ENCODE assay signal across 8 cellular contexts in genomic region chr13:67229438-67230242, GRCh38. TPM values are rescaled to one million over a fixed set of nuclear protein-coding genes. Genes with fewer than 3 reads are reported as not detected.
A peak's percentile ranks its signal among the peaks of the same experiment; 100 is the strongest.
DNase-seq lines count a peak whose midpoint lies in the region; ATAC-seq and FAIRE-seq lines count a peak whose summit lies in the region.

No MANE protein-coding gene starts in this region.

- in situ Hi-C loops in GM23248 (cut with MboI) = loop anchor here (25.0 kb wide), 1 partner anchor 1567 kb away; no protein-coding TSS in a partner anchor

- H3K27me3 ChIP-seq in GM23248 (replicated peaks; ENCODE audit: insufficient read depth) (no peaks in the 10 kb centered on the region), SJSA1 (replicated peaks) (no peaks in the 10 kb centered on the region)

- ATAC-seq in HG02885 (IDR thresholded peaks at IDR 0.05; ENCODE audit: poor library complexity, unreplicated experiment) (no peak), HG03108 (IDR thresholded peaks at IDR 0.05; ENCODE audit: unreplicated experiment) (no peak)

- H3K36me3 ChIP-seq in GM23248 (ENCODE audit: low read depth) (no peaks in the 10 kb centered on the region), SJSA1 (no peaks in the 10 kb centered on the region)

- peak overlapping the region; percentile 46 for H3K9ac ChIP-seq in GM23248

- H3F3A ChIP-seq in GM23248 (ENCODE audit: insufficient read depth) = 0 out of 2 replicates have a peak, but pooled peaks cover 4% of the 10 kb centered on the region

- H3K79me2 ChIP-seq in GM23248 (ENCODE audit: insufficient read depth) = no peaks in the 10 kb centered on the region

- H3K4me1 ChIP-seq in GM23248 (ENCODE audit: insufficient read depth) = peaks cover 7% of the 10 kb centered on the region; the same call in 1 of the 2 replicates
- no peaks in the 10 kb centered on the region for H3K4me1 ChIP-seq in SJSA1 (replicated peaks)

- peak; percentile 23 for DNase-seq in ELF-1 (ENCODE audit: low read depth, low spot score)
- DNase-seq in GM23248 = peak; percentile 36
- no peak for DNase-seq in SJSA1 (ENCODE audit: low read depth in 1 of 2, low spot score in 2 of 2)
- DNase-seq in glomerular visceral epithelial cell (ENCODE audit: extremely low spot score) = peak; percentile 18
- DNase-seq in skeletal muscle cell (ENCODE audit: low read depth) = no peak
- no peak for DNase-seq in GM19239 (ENCODE audit: insufficient read length, low spot score)

- H2AFZ ChIP-seq in GM23248 = peak overlapping the region; percentile 98

- H3K4me2 ChIP-seq in GM23248 (ENCODE audit: unreplicated experiment) = peak overlapping the region; percentile 90

- no peaks in the 10 kb centered on the region for H4K20me1 ChIP-seq in GM23248 (ENCODE audit: insufficient read depth)

- no peak for FAIRE-seq in GM19239 (lab: Jason Lieb, UNC)

- H3K27ac ChIP-seq in GM23248 = no peak overlapping the region
- H3K27ac ChIP-seq in SJSA1 = no peak overlapping the region

- no peaks in the 10 kb centered on the region for H3K9me3 ChIP-seq in GM23248 (ENCODE audit: low read depth)
- H3K9me3 ChIP-seq in SJSA1 (replicated peaks) = no peaks in the 10 kb centered on the region

- WGBS in GM23248 (ENCODE audit: low coverage in 1 of 2, low lambda C conversion rate in 2 of 2, missing lambda C conversion rate in 2 of 2), 2 experiments = 9 to 11% methylated on average over 19 of the region's 19 CpGs

- H3K4me3 ChIP-seq in GM23248 = peak overlapping the region; percentile 83
- H3K4me3 ChIP-seq in SJSA1 = peak overlapping the region; percentile 61
- H3K4me3 ChIP-seq in skeletal muscle cell (ENCODE audit: low read depth, low read length) = peak overlapping the region; percentile 99

- no peaks in the 10 kb centered on the region for H3K9me2 ChIP-seq in GM23248 (ENCODE audit: insufficient read depth)

RNA-seq across cellular contexts. Expression of gene PCDH9, which starts 0.5 kb away (rescaled TPM):
- total RNA-seq in GM23248 (2014; rRNA removed; shearing (Covaris generic)) = 0.76 and 1.4 TPM in 2 replicates
- polyA plus RNA-seq in GM23248 (2016; fragmentation: Nextera tagmentation; extraction: Ambion mirVana) = 0.39 and 0.56 TPM in 2 replicates
- 1.1 and 2.2 TPM in 2 replicates for total RNA-seq in SJSA1 (2014; rRNA removed; shearing (Covaris generic))

Comparison
In these comparisons a context has a peak if more than half of its experiments do, and no peak if none do; other contexts are left out.
1. DNase-seq: peak in ELF-1 (single experiment), GM23248 (single experiment) and glomerular visceral epithelial cell (single experiment); none in SJSA1 (0 of 2), skeletal muscle cell (single experiment) and GM19239 (single experiment).
2. Peak in every context shown above with its lines, with median percentiles within 50 percentile points of each other: H3K4me3 ChIP-seq.